In genomic region chr6:52419809-52420667, GRCh38 we compare ENCODE assay signal across 9 cellular contexts. TPM values are rescaled to one million over a fixed set of nuclear protein-coding genes. Genes with fewer than 3 reads are reported as not detected.
DNase-seq lines count a peak whose midpoint lies in the region; ATAC-seq and TF ChIP-seq lines count a peak whose summit lies in the region.
"Had no signal": no experiment of that assay in that cellular context is flagged by ENCODE, and none has a peak within 500 bp of the region (broad histone marks: within the 10 kb centered on the region; RNA-seq: fewer than 3 reads in every experiment).

TSS of gene EFHC1 (plus strand) at chr6:52420342. CDS start at chr6:52420411, 69 bp downstream.

- DNase-seq in AG08395 (ENCODE audit: low spot score) (peak; percentile 98), NCI-H2227 treated with DMSO at 0.1 percent for 48 hours (lab: John Stamatoyannopoulos, UW) (peak; percentile 94), WTC11 (ENCODE audit: low spot score) (peak; percentile 97), inferior parietal cortex (ENCODE audit: extremely low spot score) (peak; percentile 97)
- peak; percentile 97 for DNase-seq in central memory CD4-positive, alpha-beta T cell
- peak; percentile 96 to 98 for DNase-seq in stimulated activated CD4-positive, alpha-beta T cell treated with anti-CD3 and anti-CD28 coated beads, Interleukin-12 subunit alpha, Interleukin-12 subunit beta, amount 100 ng/mL, for 24 hours (ENCODE audit: low read depth in 2 of 2)

- TF ChIP-seq CTCF in WTC11 (IDR thresholded peaks at IDR 0.05): no peak

- H3K27me3 Mint-ChIP-seq in WTC11 (ENCODE audit: low read depth): no peaks in the 10 kb centered on the region
- H3K27me3 Mint-ChIP-seq: IgD-negative memory B cell had no signal

- no peaks in the 10 kb centered on the region for H3K9me3 Mint-ChIP-seq in WTC11
- H3K9me3 Mint-ChIP-seq: IgD-negative memory B cell had no signal

- no peak within 1 kb of the TSS for H3K4me3 Mint-ChIP-seq in WTC11

- H3K27ac Mint-ChIP-seq in WTC11: peak within 1 kb of the TSS; percentile 96
- H3K27ac Mint-ChIP-seq: IgD-negative memory B cell had no signal

- no peaks in the 10 kb centered on the region for H3K36me3 Mint-ChIP-seq in WTC11
- H3K36me3 Mint-ChIP-seq: IgD-negative memory B cell had no signal

- CTCF ChIA-PET in WTC11 (lab: Charles Lee): interaction anchor here (0.7 to 3.1 kb wide), 15 partner anchors 12 to 256 kb away, joined by 3 to 20 read pairs (median 5); no protein-coding TSS in a partner anchor

- POLR2A ChIA-PET in WTC11 (lab: Charles Lee): interaction anchor here (0.6 to 1.8 kb wide), 6 partner anchors 135 to 157 kb away, joined by 3 to 5 read pairs (median 4); partner anchors contain the start of genes MCM3 and TRAM2

- H3K4me1 Mint-ChIP-seq in WTC11: peaks cover 17% of the 10 kb centered on the region

- peak; percentile 94 for ATAC-seq in GM18909 (IDR thresholded peaks at IDR 0.05; ENCODE audit: poor library complexity, unreplicated experiment)
- peak; percentile 96 for ATAC-seq in HG03159 (IDR thresholded peaks at IDR 0.05; ENCODE audit: unreplicated experiment)
- peak; percentile 85 for ATAC-seq in WTC11

TF ChIP-seq in WTC11, 78 proteins besides CTCF, POLR2A, EP300 and RAD21 (continues in another document):
- TF ChIP-seq, protein P1, sequence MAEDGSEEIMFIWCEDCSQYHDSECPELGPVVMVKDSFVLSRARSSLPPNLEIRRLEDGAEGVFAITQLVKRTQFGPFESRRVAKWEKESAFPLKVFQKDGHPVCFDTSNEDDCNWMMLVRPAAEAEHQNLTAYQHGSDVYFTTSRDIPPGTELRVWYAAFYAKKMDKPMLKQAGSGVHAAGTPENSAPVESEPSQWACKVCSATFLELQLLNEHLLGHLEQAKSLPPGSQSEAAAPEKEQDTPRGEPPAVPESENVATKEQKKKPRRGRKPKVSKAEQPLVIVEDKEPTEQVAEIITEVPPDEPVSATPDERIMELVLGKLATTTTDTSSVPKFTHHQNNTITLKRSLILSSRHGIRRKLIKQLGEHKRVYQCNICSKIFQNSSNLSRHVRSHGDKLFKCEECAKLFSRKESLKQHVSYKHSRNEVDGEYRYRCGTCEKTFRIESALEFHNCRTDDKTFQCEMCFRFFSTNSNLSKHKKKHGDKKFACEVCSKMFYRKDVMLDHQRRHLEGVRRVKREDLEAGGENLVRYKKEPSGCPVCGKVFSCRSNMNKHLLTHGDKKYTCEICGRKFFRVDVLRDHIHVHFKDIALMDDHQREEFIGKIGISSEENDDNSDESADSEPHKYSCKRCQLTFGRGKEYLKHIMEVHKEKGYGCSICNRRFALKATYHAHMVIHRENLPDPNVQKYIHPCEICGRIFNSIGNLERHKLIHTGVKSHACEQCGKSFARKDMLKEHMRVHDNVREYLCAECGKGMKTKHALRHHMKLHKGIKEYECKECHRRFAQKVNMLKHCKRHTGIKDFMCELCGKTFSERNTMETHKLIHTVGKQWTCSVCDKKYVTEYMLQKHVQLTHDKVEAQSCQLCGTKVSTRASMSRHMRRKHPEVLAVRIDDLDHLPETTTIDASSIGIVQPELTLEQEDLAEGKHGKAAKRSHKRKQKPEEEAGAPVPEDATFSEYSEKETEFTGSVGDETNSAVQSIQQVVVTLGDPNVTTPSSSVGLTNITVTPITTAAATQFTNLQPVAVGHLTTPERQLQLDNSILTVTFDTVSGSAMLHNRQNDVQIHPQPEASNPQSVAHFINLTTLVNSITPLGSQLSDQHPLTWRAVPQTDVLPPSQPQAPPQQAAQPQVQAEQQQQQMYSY (CRISPR knock-in tag; IDR thresholded peaks at IDR 0.05): peak; percentile 14; the same call in 1 of the 2 replicates
- TF ChIP-seq, protein P2, sequence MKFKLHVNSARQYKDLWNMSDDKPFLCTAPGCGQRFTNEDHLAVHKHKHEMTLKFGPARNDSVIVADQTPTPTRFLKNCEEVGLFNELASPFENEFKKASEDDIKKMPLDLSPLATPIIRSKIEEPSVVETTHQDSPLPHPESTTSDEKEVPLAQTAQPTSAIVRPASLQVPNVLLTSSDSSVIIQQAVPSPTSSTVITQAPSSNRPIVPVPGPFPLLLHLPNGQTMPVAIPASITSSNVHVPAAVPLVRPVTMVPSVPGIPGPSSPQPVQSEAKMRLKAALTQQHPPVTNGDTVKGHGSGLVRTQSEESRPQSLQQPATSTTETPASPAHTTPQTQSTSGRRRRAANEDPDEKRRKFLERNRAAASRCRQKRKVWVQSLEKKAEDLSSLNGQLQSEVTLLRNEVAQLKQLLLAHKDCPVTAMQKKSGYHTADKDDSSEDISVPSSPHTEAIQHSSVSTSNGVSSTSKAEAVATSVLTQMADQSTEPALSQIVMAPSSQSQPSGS (CRISPR knock-in tag; IDR thresholded peaks at IDR 0.05; ENCODE audit: borderline replicate concordance, low read depth): no peak
- TF ChIP-seq, protein P3, sequence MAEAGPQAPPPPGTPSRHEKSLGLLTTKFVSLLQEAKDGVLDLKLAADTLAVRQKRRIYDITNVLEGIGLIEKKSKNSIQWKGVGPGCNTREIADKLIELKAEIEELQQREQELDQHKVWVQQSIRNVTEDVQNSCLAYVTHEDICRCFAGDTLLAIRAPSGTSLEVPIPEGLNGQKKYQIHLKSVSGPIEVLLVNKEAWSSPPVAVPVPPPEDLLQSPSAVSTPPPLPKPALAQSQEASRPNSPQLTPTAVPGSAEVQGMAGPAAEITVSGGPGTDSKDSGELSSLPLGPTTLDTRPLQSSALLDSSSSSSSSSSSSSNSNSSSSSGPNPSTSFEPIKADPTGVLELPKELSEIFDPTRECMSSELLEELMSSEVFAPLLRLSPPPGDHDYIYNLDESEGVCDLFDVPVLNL (CRISPR knock-in tag; IDR thresholded peaks at IDR 0.05; ENCODE audit: borderline replicate concordance, low read depth): no peak
- TF ChIP-seq EMX1 (CRISPR knock-in tag; IDR thresholded peaks at IDR 0.05) (no peak), ETV6 (CRISPR knock-in tag; IDR thresholded peaks at IDR 0.05) (peak; percentile 91), ZNF512 (CRISPR knock-in tag; IDR thresholded peaks at IDR 0.05; ENCODE audit: borderline replicate concordance) (peak; percentile 86; the same call in 1 of the 2 replicates), FOXK1 (CRISPR knock-in tag; IDR thresholded peaks at IDR 0.05) (peak; percentile 86), SP1 (CRISPR knock-in tag; conservative IDR thresholded peaks at IDR 0.05) (peak; percentile 95), MAX (CRISPR knock-in tag; IDR thresholded peaks at IDR 0.05) (peak; percentile 55; the same call in 1 of the 2 replicates), NR2C2 (CRISPR knock-in tag; IDR thresholded peaks at IDR 0.05) (no peak), ZNF121 (CRISPR knock-in tag; IDR thresholded peaks at IDR 0.05) (no peak), ZNF671 (CRISPR knock-in tag; IDR thresholded peaks at IDR 0.05) (no peak), HMGA2 (CRISPR knock-in tag; IDR thresholded peaks at IDR 0.05) (no peak), E2F5 (CRISPR knock-in tag; IDR thresholded peaks at IDR 0.05) (peak; percentile 91), FOXP1 (CRISPR knock-in tag; IDR thresholded peaks at IDR 0.05; ENCODE audit: borderline replicate concordance) (no peak), SMAD4 (CRISPR knock-in tag; IDR thresholded peaks at IDR 0.05) (no peak), ATF1 (CRISPR knock-in tag; IDR thresholded peaks at IDR 0.05) (no peak), TCF7 (CRISPR knock-in tag; IDR thresholded peaks at IDR 0.05; ENCODE audit: low read depth) (no peak), ZNF317 (CRISPR knock-in tag; IDR thresholded peaks at IDR 0.05; ENCODE audit: borderline replicate concordance, low read depth) (no peak), ZNF396 (CRISPR knock-in tag; IDR thresholded peaks at IDR 0.05; ENCODE audit: borderline replicate concordance) (no peak), ZNF423 (CRISPR knock-in tag; IDR thresholded peaks at IDR 0.05) (no peak)
- TF ChIP-seq, protein P4, sequence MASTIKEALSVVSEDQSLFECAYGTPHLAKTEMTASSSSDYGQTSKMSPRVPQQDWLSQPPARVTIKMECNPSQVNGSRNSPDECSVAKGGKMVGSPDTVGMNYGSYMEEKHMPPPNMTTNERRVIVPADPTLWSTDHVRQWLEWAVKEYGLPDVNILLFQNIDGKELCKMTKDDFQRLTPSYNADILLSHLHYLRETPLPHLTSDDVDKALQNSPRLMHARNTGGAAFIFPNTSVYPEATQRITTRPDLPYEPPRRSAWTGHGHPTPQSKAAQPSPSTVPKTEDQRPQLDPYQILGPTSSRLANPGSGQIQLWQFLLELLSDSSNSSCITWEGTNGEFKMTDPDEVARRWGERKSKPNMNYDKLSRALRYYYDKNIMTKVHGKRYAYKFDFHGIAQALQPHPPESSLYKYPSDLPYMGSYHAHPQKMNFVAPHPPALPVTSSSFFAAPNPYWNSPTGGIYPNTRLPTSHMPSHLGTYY (CRISPR knock-in tag; IDR thresholded peaks at IDR 0.05): no peak

RNA-seq across cellular contexts. Expression of gene EFHC1, which starts in this region (rescaled TPM):
- 13.4 to 19.2 TPM (median 15.5 TPM) in 3 replicates for total RNA-seq in WTC11 (2021)

Comparison
In these comparisons a context has a peak if more than half of its experiments do, and no peak if none do; other contexts are left out.
1. Peak in every context shown above with its lines: DNase-seq and ATAC-seq.